10 cellular contexts compared by ENCODE assay signal in genomic region chr19:871446-872265, GRCh38. TPM values are rescaled to one million over a fixed set of nuclear protein-coding genes. Genes with fewer than 3 reads are reported as not detected.
A peak's percentile ranks its signal among the peaks of the same experiment; 100 is the strongest.
DNase-seq lines count a peak whose midpoint lies in the region; ATAC-seq and TF ChIP-seq lines count a peak whose summit lies in the region.
"Had no signal": no experiment of that assay in that cellular context is flagged by ENCODE, and none has a peak within 500 bp of the region (broad histone marks: within the 10 kb centered on the region; RNA-seq: fewer than 3 reads in every experiment).

No MANE protein-coding gene starts in this region.

- POLR2A ChIA-PET in MCF 10A (lab: Yijun Ruan, JAX), result interaction anchor here (1.0 kb wide), 1 partner anchor 52 kb away, joined by 3 read pairs; no protein-coding TSS in a partner anchor

- H3K36me3 Mint-ChIP-seq in MCF 10A (ENCODE audit: insufficient read depth, unreplicated experiment), result peaks cover 45% of the 10 kb centered on the region
- peaks cover 5% of the 10 kb centered on the region for H3K36me3 Mint-ChIP-seq in glutamatergic neuron (ENCODE audit: unreplicated experiment)

- no peaks in the 10 kb centered on the region for H3F3A ChIP-seq in SU-DHL-6 (ENCODE audit: insufficient read depth)

- H3K9ac ChIP-seq in mammary epithelial cell (ENCODE audit: insufficient read depth, low read length) (no peak overlapping the region), SU-DHL-6 (ENCODE audit: low read length) (no peak overlapping the region)

- CTCF ChIA-PET in MCF 10A (lab: Yijun Ruan, JAX), result interaction anchor here (0.5 kb wide), 1 partner anchor 15 kb away, joined by 3 read pairs; no protein-coding TSS in a partner anchor
- CTCF ChIA-PET in mammary epithelial cell (lab: Charles Lee; ENCODE audit: low non-redundant PET), result no interaction called here

- peak overlapping the region; percentile 75 for H3K4me3 Mint-ChIP-seq in MCF 10A (ENCODE audit: unreplicated experiment)
- no peak overlapping the region for H3K4me3 Mint-ChIP-seq in glutamatergic neuron (ENCODE audit: unreplicated experiment)

- no peak overlapping the region for H3K27ac Mint-ChIP-seq in MCF 10A (ENCODE audit: low read depth, unreplicated experiment)
- no peak overlapping the region for H3K27ac Mint-ChIP-seq in glutamatergic neuron (ENCODE audit: unreplicated experiment)

- intact Hi-C loops in MCF 10A (cut with micrococcal nuclease), result loop anchor here (5.0 kb wide), 1 partner anchor 41 kb away; the partner anchor contains the start of gene R3HDM4
- intact Hi-C loops in mammary epithelial cell (cut with micrococcal nuclease), result no loop called here

- H3K4me2 ChIP-seq in mammary epithelial cell (ENCODE audit: insufficient read depth, low read depth, low read length) (no peak overlapping the region), SU-DHL-6 (ENCODE audit: low read depth, low read length, poor library complexity, severe bottlenecking) (peak overlapping the region; percentile 39)

- H3K27me3 ChIP-seq in mammary epithelial cell (ENCODE audit: insufficient read depth, low read length) (no peaks in the 10 kb centered on the region), SU-DHL-6 (ENCODE audit: low read length) (no peaks in the 10 kb centered on the region)

- H3K79me2 ChIP-seq in mammary epithelial cell (ENCODE audit: insufficient read depth, low read length) (no peaks in the 10 kb centered on the region), SU-DHL-6 (ENCODE audit: insufficient read depth, low read length) (no peaks in the 10 kb centered on the region)

- H3K4me1 ChIP-seq in mammary epithelial cell (ENCODE audit: insufficient read depth, low read length), result no peaks in the 10 kb centered on the region

- in situ Hi-C loops in mammary epithelial cell (cut with MboI; ENCODE audit: low sequenced_read_pairs in 2 of 2), result no loop called here

- DNase-seq in MCF 10A (ENCODE audit: unreplicated experiment) (peak; percentile 52), mammary epithelial cell (no peak), glutamatergic neuron (peak; percentile 53), HUDEP-2 (lab: John Stamatoyannopoulos, UW; ENCODE audit: unreplicated experiment in 76 of 76) (no peak)
- DNase-seq in activated CD4-positive, alpha-beta T cell treated with anti-CD3 and anti-CD28 coated beads, Interleukin-2, amount 50 U/mL, for 1 hour, result no peak
- DNase-seq: GF-D8, NCI-H510A had no signal

- H3K9me3 Mint-ChIP-seq in MCF 10A (ENCODE audit: unreplicated experiment) (no peaks in the 10 kb centered on the region), glutamatergic neuron (ENCODE audit: unreplicated experiment) (peaks cover 12% of the 10 kb centered on the region)

- dilution Hi-C loops in mammary epithelial cell (cut with HindIII; ENCODE audit: low sequenced_read_pairs), result no loop called here

- H3K9me2 ChIP-seq in SU-DHL-6 (replicated peaks; ENCODE audit: insufficient read depth, low read length), result no peaks in the 10 kb centered on the region

- H3K36me3 ChIP-seq in mammary epithelial cell (ENCODE audit: insufficient read depth, low read length) (peaks cover 2% of the 10 kb centered on the region), SU-DHL-6 (ENCODE audit: low read length) (no peaks in the 10 kb centered on the region)

- BruUV-seq in MCF 10A (replicated peaks; lab: Mats Ljungman, UMichigan), result no TSS peak
- BruUV-seq in mammary epithelial cell (replicated peaks; lab: Mats Ljungman, UMichigan), result no TSS peak

- H3K9me3 ChIP-seq in mammary epithelial cell (replicated peaks; ENCODE audit: insufficient read depth, low read length) (no peaks in the 10 kb centered on the region), SU-DHL-6 (ENCODE audit: insufficient read depth, low read length) (no peaks in the 10 kb centered on the region)

- no peaks in the 10 kb centered on the region for H3K27me3 Mint-ChIP-seq in MCF 10A (ENCODE audit: insufficient read depth, unreplicated experiment)
- H3K27me3 Mint-ChIP-seq in glutamatergic neuron (ENCODE audit: unreplicated experiment), result peaks cover 5% of the 10 kb centered on the region

- H3K27ac ChIP-seq in mammary epithelial cell (ENCODE audit: insufficient read depth, low read depth, low read length) (no peak overlapping the region), SU-DHL-6 (ENCODE audit: low read depth, low read length) (no peak overlapping the region), temporal lobe (ENCODE audit: low read depth, low read length) (peak overlapping the region; percentile 50)

- WGBS in mammary epithelial cell (ENCODE audit: low coverage, missing lambda C conversion rate), result 88% methylated on average over 12 of the region's 33 CpGs

- H3K4me1 Mint-ChIP-seq in MCF 10A (ENCODE audit: insufficient read depth, unreplicated experiment), result peaks cover 24% of the 10 kb centered on the region
- peaks cover 6% of the 10 kb centered on the region for H3K4me1 Mint-ChIP-seq in glutamatergic neuron (ENCODE audit: low read depth, unreplicated experiment)

- TF ChIP-seq CTCF in MCF 10A (IDR thresholded peaks at IDR 0.05; ENCODE audit: unreplicated experiment) (no peak), mammary epithelial cell (conservative IDR thresholded peaks at IDR 0.05 in 1 of 2, IDR thresholded peaks at IDR 0.05 in 1 of 2; ENCODE audit: extremely low read depth in 1 of 2, insufficient read depth in 1 of 2, low read depth in 1 of 2, low read length in 2 of 2) (no peak), SU-DHL-6 (IDR thresholded peaks at IDR 0.05; ENCODE audit: insufficient read depth, low read length, poor library complexity, severe bottlenecking) (no peak), glutamatergic neuron (IDR thresholded peaks at IDR 0.05; ENCODE audit: partially characterized antibody, unreplicated experiment) (no peak)

- no peak for ATAC-seq in HG03196 (IDR thresholded peaks at IDR 0.05; ENCODE audit: unreplicated experiment)

- H2AFZ ChIP-seq in mammary epithelial cell (ENCODE audit: low read depth, low read length) (no peak overlapping the region), SU-DHL-6 (ENCODE audit: low read depth, low read length, severe bottlenecking) (no peak overlapping the region)

- H3K4me3 ChIP-seq in mammary epithelial cell (replicated peaks in 1 of 3; ENCODE audit: insufficient read depth in 1 of 3, low read depth in 2 of 3, low read length in 3 of 3) (no peak overlapping the region), SU-DHL-6 (ENCODE audit: insufficient read depth, low read length, poor library complexity, severe bottlenecking) (no peak overlapping the region)

- H4K20me1 ChIP-seq in mammary epithelial cell (ENCODE audit: insufficient read depth, low read length) (no peaks in the 10 kb centered on the region), SU-DHL-6 (ENCODE audit: low read depth, low read length) (no peaks in the 10 kb centered on the region)

RNA-seq across cellular contexts. Expression of gene CFD, which starts 12.2 kb away (rescaled TPM):
- total RNA-seq in MCF 10A (2022) (0.88 and 1.1 TPM in 2 replicates), mammary epithelial cell (1 to 10 TPM in 1 of 2 donors, under 1 TPM in 1; 0.50 to 1.3 TPM), glutamatergic neuron (ENCODE audit: unreplicated experiment) (not detected), temporal lobe (0.98 TPM)
- 1.0 TPM for polyA plus RNA-seq in mammary epithelial cell
- not detected for polyA minus RNA-seq in mammary epithelial cell

RNA-seq across cellular contexts. Expression of gene ELANE, which starts 19.6 kb away (rescaled TPM):
- total RNA-seq in MCF 10A (2022), result not detected in 2 replicates
- total RNA-seq in mammary epithelial cell, result not detected
- polyA plus RNA-seq in mammary epithelial cell, result not detected
- not detected for polyA minus RNA-seq in mammary epithelial cell
- total RNA-seq in glutamatergic neuron (ENCODE audit: unreplicated experiment), result not detected
- 1.2 TPM for total RNA-seq in temporal lobe

RNA-seq across cellular contexts. Expression of gene MED16, which starts 21.3 kb away (rescaled TPM):
- total RNA-seq in MCF 10A (2022), result 52.7 and 61.0 TPM in 2 replicates
- 10 to 100 TPM; 22.5 to 36.1 TPM for total RNA-seq in mammary epithelial cell
- polyA plus RNA-seq in mammary epithelial cell, result 21.7 TPM
- 15.7 TPM for polyA minus RNA-seq in mammary epithelial cell
- 65.0 TPM for total RNA-seq in glutamatergic neuron (ENCODE audit: unreplicated experiment)
- total RNA-seq in temporal lobe, result 24.8 TPM

RNA-seq across cellular contexts. Expression of gene RNU6-9, which starts 21.6 kb away (rescaled TPM):
- total RNA-seq in MCF 10A (2022), result not detected in 2 replicates
- total RNA-seq in mammary epithelial cell, result not detected
- polyA plus RNA-seq in mammary epithelial cell, result not detected
- not detected for polyA minus RNA-seq in mammary epithelial cell
- not detected for total RNA-seq in glutamatergic neuron (ENCODE audit: unreplicated experiment)
- not detected for total RNA-seq in temporal lobe

RNA-seq across cellular contexts. Expression of gene PRTN3, which starts 30.9 kb away (rescaled TPM):
- total RNA-seq in MCF 10A (2022), result not detected in 2 replicates
- not detected for total RNA-seq in mammary epithelial cell
- polyA plus RNA-seq in mammary epithelial cell, result not detected
- polyA minus RNA-seq in mammary epithelial cell, result not detected
- not detected for total RNA-seq in glutamatergic neuron (ENCODE audit: unreplicated experiment)
- total RNA-seq in temporal lobe, result 1.5 TPM

Comparison
In these comparisons a context has a peak if more than half of its experiments do, and no peak if none do; other contexts are left out.
1. DNase-seq: peak in MCF 10A (single experiment) and glutamatergic neuron (single experiment); none in mammary epithelial cell (single experiment), HUDEP-2 (0 of 76) and activated CD4-positive, alpha-beta T cell treated with anti-CD3 and anti-CD28 coated beads, Interleukin-2, amount 50 U/mL, for 1 hour (single experiment).